Comparison of ENCODE assay signal across 12 cellular contexts in genomic region chr19:12943437-12944044, GRCh38. TPM values are rescaled to one million over a fixed set of nuclear protein-coding genes. Genes with fewer than 3 reads are reported as not detected.
DNase-seq lines count a peak whose midpoint lies in the region; ATAC-seq and TF ChIP-seq lines count a peak whose summit lies in the region.
"Had no signal": no experiment of that assay in that cellular context is flagged by ENCODE, and none has a peak within 500 bp of the region (broad histone marks: within the 10 kb centered on the region; RNA-seq: fewer than 3 reads in every experiment).

No MANE protein-coding gene starts in this region.

- peak overlapping the region; percentile 49 to 87 (median 74) for H3K27ac Mint-ChIP-seq in CD14-positive monocyte
- H3K27ac Mint-ChIP-seq in activated T-helper 1 cell treated with anti-CD3 and anti-CD28 coated beads, Interleukin-12 subunit alpha, Interleukin-12 subunit beta, Interleukin-2, Interleukin-4 antibody, amounts not matched to agents 30 ng/mL and 10 ng/mL and 1 ng/mL, durations not matched to agents 14 hours and 24 hours and 36 hours, result peak overlapping the region; percentile 89

- peak; percentile 36 for TF ChIP-seq POLR2A in GM19193 (IDR thresholded peaks at IDR 0.05; ENCODE audit: extremely low read depth, insufficient read depth, insufficient read length)

- H3K9me3 Mint-ChIP-seq in CD14-positive monocyte, result no peaks in the 10 kb centered on the region
- no peaks in the 10 kb centered on the region for H3K9me3 Mint-ChIP-seq in activated T-helper 1 cell treated with anti-CD3 and anti-CD28 coated beads, Interleukin-12 subunit alpha, Interleukin-12 subunit beta, Interleukin-2, Interleukin-4 antibody, amounts not matched to agents 30 ng/mL and 10 ng/mL and 1 ng/mL, durations not matched to agents 14 hours and 24 hours and 36 hours

- H3K9me3 ChIP-seq in mesodermal cell (ENCODE audit: control insufficient read depth, low read length), result no peaks in the 10 kb centered on the region

- WGBS in mesodermal cell (ENCODE audit: insufficient coverage in 2 of 2), 2 experiments, result 93 to 96% methylated on average over 16 of the region's 18 CpGs

- intact Hi-C loops in CD14-positive monocyte (cut with micrococcal nuclease), result no loop called here
- intact Hi-C loops in activated T-helper 1 cell treated with anti-CD3 and anti-CD28 coated beads, Interleukin-12 subunit alpha, Interleukin-12 subunit beta, Interleukin-2, Interleukin-4 antibody, amounts not matched to agents 30 ng/mL and 10 ng/mL and 1 ng/mL, durations not matched to agents 14 hours and 24 hours and 36 hours (cut with micrococcal nuclease), result loop anchor here (2.0 kb wide), 1 partner anchor 207 kb away; the partner anchor contains the start of genes IER2 and STX10
- intact Hi-C loops in posterior vena cava (cut with DNase I), result no loop called here

- no peak for DNase-seq in CD14-positive monocyte (ENCODE audit: low spot score)
- no peak for DNase-seq in activated T-helper 1 cell treated with anti-CD3 and anti-CD28 coated beads, Interleukin-12 subunit alpha, Interleukin-12 subunit beta, Interleukin-2, Interleukin-4 antibody, amounts not matched to agents 30 ng/mL and 10 ng/mL and 1 ng/mL, durations not matched to agents 14 hours and 24 hours and 36 hours (ENCODE audit: low spot score)
- DNase-seq in posterior vena cava (ENCODE audit: low spot score), result no peak
- no peak for DNase-seq in putamen (ENCODE audit: low spot score)
- no peak for DNase-seq in central memory CD4-positive, alpha-beta T cell
- DNase-seq: activated CD8-positive, alpha-beta memory T cell treated with anti-CD3 and anti-CD28 coated beads, Interleukin-2, amount 50 U/mL, for 4 hours; hippocampal formation; NCI-H2081 treated with DMSO at 0.1 percent for 48 hours; Right ventricle myocardium superior had no signal

- H3K27ac ChIP-seq in mesodermal cell (ENCODE audit: low read depth, low read length, severe bottlenecking), result peak overlapping the region; percentile 52

- peaks cover 52% of the 10 kb centered on the region for H3K4me1 Mint-ChIP-seq in CD14-positive monocyte
- H3K4me1 Mint-ChIP-seq in activated T-helper 1 cell treated with anti-CD3 and anti-CD28 coated beads, Interleukin-12 subunit alpha, Interleukin-12 subunit beta, Interleukin-2, Interleukin-4 antibody, amounts not matched to agents 30 ng/mL and 10 ng/mL and 1 ng/mL, durations not matched to agents 14 hours and 24 hours and 36 hours (ENCODE audit: low read depth), result peaks cover 59% of the 10 kb centered on the region

- peaks cover 82% of the 10 kb centered on the region for H3K36me3 ChIP-seq in mesodermal cell (ENCODE audit: control insufficient read depth, insufficient read depth, low read length)

- no peaks in the 10 kb centered on the region for H3K27me3 Mint-ChIP-seq in CD14-positive monocyte (ENCODE audit: low read depth in 3 of 3)
- no peaks in the 10 kb centered on the region for H3K27me3 Mint-ChIP-seq in activated T-helper 1 cell treated with anti-CD3 and anti-CD28 coated beads, Interleukin-12 subunit alpha, Interleukin-12 subunit beta, Interleukin-2, Interleukin-4 antibody, amounts not matched to agents 30 ng/mL and 10 ng/mL and 1 ng/mL, durations not matched to agents 14 hours and 24 hours and 36 hours (ENCODE audit: insufficient read depth)

- no peak overlapping the region for H3K4me3 Mint-ChIP-seq in CD14-positive monocyte
- peak overlapping the region; percentile 17 for H3K4me3 Mint-ChIP-seq in activated T-helper 1 cell treated with anti-CD3 and anti-CD28 coated beads, Interleukin-12 subunit alpha, Interleukin-12 subunit beta, Interleukin-2, Interleukin-4 antibody, amounts not matched to agents 30 ng/mL and 10 ng/mL and 1 ng/mL, durations not matched to agents 14 hours and 24 hours and 36 hours

- peaks cover 25% of the 10 kb centered on the region for H3K4me1 ChIP-seq in mesodermal cell (ENCODE audit: control insufficient read depth, insufficient read depth, low read length, poor library complexity, severe bottlenecking)

- H3K4me3 ChIP-seq in mesodermal cell (ENCODE audit: extremely low read depth, insufficient read depth, low read length, poor library complexity, severe bottlenecking), result no peak overlapping the region

- no peak for TF ChIP-seq CTCF in CD14-positive monocyte (IDR thresholded peaks at IDR 0.05)

- H3K36me3 Mint-ChIP-seq in CD14-positive monocyte, result peaks cover 57 to 65% of the 10 kb centered on the region in 2 donors
- peaks cover 63% of the 10 kb centered on the region for H3K36me3 Mint-ChIP-seq in activated T-helper 1 cell treated with anti-CD3 and anti-CD28 coated beads, Interleukin-12 subunit alpha, Interleukin-12 subunit beta, Interleukin-2, Interleukin-4 antibody, amounts not matched to agents 30 ng/mL and 10 ng/mL and 1 ng/mL, durations not matched to agents 14 hours and 24 hours and 36 hours (ENCODE audit: low read depth)

- ATAC-seq in GM21367 (IDR thresholded peaks at IDR 0.05; ENCODE audit: unreplicated experiment), result no peak

RNA-seq across cellular contexts. Expression of gene RAD23A, which starts 2.1 kb away (rescaled TPM):
- 10 to 100 TPM; 45.5 to 55.3 TPM for polyA plus RNA-seq in CD14-positive monocyte
- total RNA-seq in activated T-helper 1 cell treated with anti-CD3 and anti-CD28 coated beads, Interleukin-12 subunit alpha, Interleukin-12 subunit beta, Interleukin-2, Interleukin-4 antibody, amounts not matched to agents 30 ng/mL and 10 ng/mL and 1 ng/mL, durations not matched to agents 14 hours and 24 hours and 36 hours, result 197 and 202 TPM in 2 replicates
- polyA plus RNA-seq in mesodermal cell (2013, experiment 1 of 2), result 105 TPM
- polyA plus RNA-seq in mesodermal cell (2013, experiment 2 of 2), result 96.2 TPM
- total RNA-seq in posterior vena cava, result 100 to 1,000 TPM in 1 of 2 donors, 10 to 100 TPM in 1; 90.9 to 124 TPM

RNA-seq across cellular contexts. Expression of gene CALR, which starts 5.1 kb away (rescaled TPM):
- polyA plus RNA-seq in CD14-positive monocyte, result 100 to 1,000 TPM; 109 to 133 TPM
- total RNA-seq in activated T-helper 1 cell treated with anti-CD3 and anti-CD28 coated beads, Interleukin-12 subunit alpha, Interleukin-12 subunit beta, Interleukin-2, Interleukin-4 antibody, amounts not matched to agents 30 ng/mL and 10 ng/mL and 1 ng/mL, durations not matched to agents 14 hours and 24 hours and 36 hours, result 913 and 933 TPM in 2 replicates
- polyA plus RNA-seq in mesodermal cell (2013, experiment 1 of 2), result 1,361 TPM
- 1,238 TPM for polyA plus RNA-seq in mesodermal cell (2013, experiment 2 of 2)
- total RNA-seq in posterior vena cava, result 100 to 1,000 TPM; 629 to 855 TPM

RNA-seq across cellular contexts. Expression of gene FARSA, which starts 10.0 kb away (rescaled TPM):
- 10 to 100 TPM; 47.9 to 49.2 TPM for polyA plus RNA-seq in CD14-positive monocyte
- 217 and 220 TPM in 2 replicates for total RNA-seq in activated T-helper 1 cell treated with anti-CD3 and anti-CD28 coated beads, Interleukin-12 subunit alpha, Interleukin-12 subunit beta, Interleukin-2, Interleukin-4 antibody, amounts not matched to agents 30 ng/mL and 10 ng/mL and 1 ng/mL, durations not matched to agents 14 hours and 24 hours and 36 hours
- polyA plus RNA-seq in mesodermal cell (2013, experiment 1 of 2), result 44.3 TPM
- 37.4 TPM for polyA plus RNA-seq in mesodermal cell (2013, experiment 2 of 2)
- 10 to 100 TPM; 30.8 to 31.1 TPM for total RNA-seq in posterior vena cava

RNA-seq across cellular contexts. Expression of gene GADD45GIP1, which starts 13.5 kb away (rescaled TPM):
- polyA plus RNA-seq in CD14-positive monocyte, result 10 to 100 TPM; 31.6 to 42.4 TPM
- 32.1 and 33.2 TPM in 2 replicates for total RNA-seq in activated T-helper 1 cell treated with anti-CD3 and anti-CD28 coated beads, Interleukin-12 subunit alpha, Interleukin-12 subunit beta, Interleukin-2, Interleukin-4 antibody, amounts not matched to agents 30 ng/mL and 10 ng/mL and 1 ng/mL, durations not matched to agents 14 hours and 24 hours and 36 hours
- 53.0 TPM for polyA plus RNA-seq in mesodermal cell (2013, experiment 1 of 2)
- polyA plus RNA-seq in mesodermal cell (2013, experiment 2 of 2), result 42.4 TPM
- 10 to 100 TPM; 18.1 to 20.7 TPM for total RNA-seq in posterior vena cava

RNA-seq across cellular contexts. Expression of gene SYCE2, which starts 24.4 kb away (rescaled TPM):
- not detected for polyA plus RNA-seq in CD14-positive monocyte
- total RNA-seq in activated T-helper 1 cell treated with anti-CD3 and anti-CD28 coated beads, Interleukin-12 subunit alpha, Interleukin-12 subunit beta, Interleukin-2, Interleukin-4 antibody, amounts not matched to agents 30 ng/mL and 10 ng/mL and 1 ng/mL, durations not matched to agents 14 hours and 24 hours and 36 hours, result 1.9 and 4.1 TPM in 2 replicates
- polyA plus RNA-seq in mesodermal cell (2013, experiment 1 of 2), result 1.8 TPM
- 1.2 TPM for polyA plus RNA-seq in mesodermal cell (2013, experiment 2 of 2)
- total RNA-seq in posterior vena cava, result not detected
- total RNA-seq: Right ventricle myocardium superior had no signal
